Comparison of ENCODE assay signal across 8 cellular contexts in the genomic region with DNA sequence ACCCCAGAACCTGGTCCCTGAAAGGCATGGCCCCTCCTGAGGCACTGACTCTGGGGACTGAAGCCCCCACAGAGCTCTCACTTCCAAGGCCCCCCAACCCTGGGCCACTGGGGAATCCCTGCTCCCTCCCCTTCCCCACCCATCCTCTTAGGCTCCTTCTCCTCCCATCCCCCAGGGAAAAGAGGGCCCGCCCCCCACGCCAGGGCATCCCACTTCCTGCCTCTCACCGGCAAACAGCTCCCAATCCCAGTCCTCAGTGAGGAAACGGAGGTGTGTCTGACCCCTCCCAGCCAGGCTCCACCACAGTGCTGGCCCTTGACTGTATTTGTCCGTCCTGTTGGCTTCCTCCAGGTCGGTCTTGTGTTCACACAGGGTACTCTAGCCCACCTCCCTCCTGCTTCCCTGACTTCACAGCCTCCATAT. TPM values are rescaled to one million over a fixed set of nuclear protein-coding genes. Genes with fewer than 3 reads are reported as not detected.
DNase-seq lines count a peak whose midpoint lies in the region; ATAC-seq and TF ChIP-seq lines count a peak whose summit lies in the region.

No MANE protein-coding gene starts in this region.

- H3K27me3 ChIP-seq in H7 (ENCODE audit: control insufficient read depth, insufficient read depth, low read length) = no peaks in the 10 kb centered on the region
- H3K27me3 ChIP-seq in OCI-LY3 (ENCODE audit: low read depth, low read length) = no peaks in the 10 kb centered on the region

- peak overlapping the region; percentile 90 for H3K27ac ChIP-seq in OCI-LY3 (ENCODE audit: low read length)

- peak overlapping the region; percentile 76; the same call in 1 of the 2 replicates for H2AFZ ChIP-seq in OCI-LY3 (ENCODE audit: low read depth, low read length)

- peak overlapping the region; percentile 92 for H3K9ac ChIP-seq in OCI-LY3 (ENCODE audit: low read length)

- no peak for TF ChIP-seq CTCF in OCI-LY3 (IDR thresholded peaks at IDR 0.05; ENCODE audit: low read depth, low read length)
- no peak for TF ChIP-seq CTCF in fibroblast of villous mesenchyme (IDR thresholded peaks at IDR 0.05; ENCODE audit: insufficient read depth, low read depth, low read length)

- peaks cover 51% of the 10 kb centered on the region for H3K4me1 ChIP-seq in OCI-LY3 (ENCODE audit: low read length)

- peak overlapping the region; percentile 53 for H3K4me3 ChIP-seq in H7 (ENCODE audit: insufficient read depth, low read depth, low read length)
- peak overlapping the region; percentile 75 for H3K4me3 ChIP-seq in OCI-LY3 (ENCODE audit: low read length)
- H3K4me3 ChIP-seq in fibroblast of villous mesenchyme (ENCODE audit: low read depth, low read length) = peak overlapping the region; percentile 51

- no peaks in the 10 kb centered on the region for H3K79me2 ChIP-seq in OCI-LY3 (ENCODE audit: low read length)

- no peaks in the 10 kb centered on the region for H4K20me1 ChIP-seq in OCI-LY3 (ENCODE audit: insufficient read depth, low read length)

- intact Hi-C loops in sciatic nerve (cut with DNase I) = no loop called here

- peak; percentile 93 for DNase-seq in H7
- peak; percentile 77 for DNase-seq in fibroblast of villous mesenchyme (ENCODE audit: low read depth)
- peak; percentile 86 for DNase-seq in sciatic nerve (ENCODE audit: low spot score)
- DNase-seq in NCI-H1436 (lab: John Stamatoyannopoulos, UW) = no peak
- DNase-seq in activated effector memory CD4-positive, alpha-beta T cell treated with Interleukin-2 at 50 U/mL for 16 hours = no peak
- DNase-seq in SKM-1 (lab: John Stamatoyannopoulos, UW; ENCODE audit: unreplicated experiment) = no peak

- no peaks in the 10 kb centered on the region for H3K9me3 ChIP-seq in OCI-LY3 (ENCODE audit: insufficient read depth, low read length)

- ATAC-seq in sciatic nerve (peak; percentile 72), HG02884 (IDR thresholded peaks at IDR 0.05; ENCODE audit: unreplicated experiment) (no peak)

- H3K36me3 ChIP-seq in H7 (replicated peaks; ENCODE audit: control insufficient read depth, insufficient read depth, low read length) (no peaks in the 10 kb centered on the region), OCI-LY3 (replicated peaks; ENCODE audit: low read depth, low read length) (no peaks in the 10 kb centered on the region)

- H3K4me2 ChIP-seq in OCI-LY3 (ENCODE audit: low read length) = peak overlapping the region; percentile 95

RNA-seq across cellular contexts. Expression of a gene that starts 35.0 kb away (rescaled TPM):
- total RNA-seq in H7 (2014; rRNA removed; shearing (Covaris generic)) = 2,153 and 2,302 TPM in 2 replicates
- total RNA-seq in fibroblast of villous mesenchyme (598 and 694 TPM in 2 replicates), sciatic nerve (779 TPM)

Comparison
In these comparisons a context has a peak if more than half of its experiments do, and no peak if none do; other contexts are left out.
1. DNase-seq: peak in H7 (single experiment), fibroblast of villous mesenchyme (single experiment) and sciatic nerve (single experiment); none in NCI-H1436 (single experiment), activated effector memory CD4-positive, alpha-beta T cell treated with Interleukin-2 at 50 U/mL for 16 hours (single experiment) and SKM-1 (single experiment).
2. Peak in every context shown above with its lines, with median percentiles within 50 percentile points of each other: H3K4me3 ChIP-seq.